In genomic region chr1:150813028-150813707, GRCh38 we compare ENCODE assay signal across 8 cellular contexts. TPM values are rescaled to one million over a fixed set of nuclear protein-coding genes. Genes with fewer than 3 reads are reported as not detected.
A peak's percentile ranks its signal among the peaks of the same experiment; 100 is the strongest.
DNase-seq lines count a peak whose midpoint lies in the region; ATAC-seq and TF ChIP-seq lines count a peak whose summit lies in the region.

No MANE protein-coding gene starts in this region.

- no peak overlapping the region for H4K8ac ChIP-seq in H9 (replicated peaks; ENCODE audit: insufficient read length, low read depth, low read length)

- peaks cover 4 to 6% of the 10 kb centered on the region in 2 experiments for H3K4me1 Mint-ChIP-seq in H9

- no peak overlapping the region for H2AFZ ChIP-seq in H9 (ENCODE audit: low read length)

- H4K20me1 ChIP-seq in H9 (ENCODE audit: control insufficient read depth, insufficient read depth, insufficient read length): no peaks in the 10 kb centered on the region

- H3K79me2 ChIP-seq in H9 (ENCODE audit: insufficient read depth, low read length): no peaks in the 10 kb centered on the region

- H3K27ac Mint-ChIP-seq in H9: no peak overlapping the region

- H3K79me1 ChIP-seq in H9 (ENCODE audit: insufficient read depth, low read depth, low read length, poor library complexity, severe bottlenecking): no peaks in the 10 kb centered on the region

- H3K4ac ChIP-seq in H9 (ENCODE audit: low read depth, low read length): no peak overlapping the region

- ATAC-seq in left lobe of liver (peak; percentile 93), GM21717 (IDR thresholded peaks at IDR 0.05; ENCODE audit: unreplicated experiment) (no peak)

- H3K4me3 ChIP-seq in breast epithelium (no peak overlapping the region), transverse colon (no peak overlapping the region), coronary artery (no peak overlapping the region)

- H3K27me3 Mint-ChIP-seq in H9 (ENCODE audit: low read depth): no peaks in the 10 kb centered on the region

- intact Hi-C loops in breast epithelium (cut with DNase I; ENCODE audit: low total_unique reads) (no loop called here), transverse colon (cut with DNase I; ENCODE audit: low total_unique reads) (no loop called here)

- H3K23me2 ChIP-seq in H9 (ENCODE audit: insufficient read length, low read depth, low read length, poor library complexity, severe bottlenecking): no peaks in the 10 kb centered on the region

- H3K4me2 ChIP-seq in H9 (ENCODE audit: insufficient read depth, insufficient read length, low read length): no peak overlapping the region

- DNase-seq in COR-L47 (lab: John Stamatoyannopoulos, UW): peak; percentile 20
- peak; percentile 58 for DNase-seq in H9
- peak; percentile 72 for DNase-seq in NCI-H82 (lab: John Stamatoyannopoulos, UW)
- peak; percentile 52 to 73 for DNase-seq in breast epithelium (ENCODE audit: low spot score in 2 of 2)
- DNase-seq in left lobe of liver (ENCODE audit: low spot score): peak; percentile 56
- peak; percentile 80 for DNase-seq in transverse colon
- DNase-seq in coronary artery (ENCODE audit: low spot score): no peak

- H4K5ac ChIP-seq in H9 (ENCODE audit: insufficient read length, low read depth, low read length): no peak overlapping the region

- H3K9me3 ChIP-seq in H9 (ENCODE audit: control insufficient read depth, low read depth, low read length) (no peaks in the 10 kb centered on the region), breast epithelium (no peaks in the 10 kb centered on the region), transverse colon (no peaks in the 10 kb centered on the region)

- no peak overlapping the region for H3T11ph ChIP-seq in H9 (ENCODE audit: low read length)

- H3K18ac ChIP-seq in H9 (ENCODE audit: insufficient read length, low read depth, low read length): no peak overlapping the region

- no peak overlapping the region for H3K56ac ChIP-seq in H9 (ENCODE audit: insufficient read length, low read depth, low read length)

- no CpG with 5 or more reads among the region's 5 CpGs for WGBS in H9 (ENCODE audit: extremely low coverage, insufficient read length, low lambda C conversion rate)
- WGBS in transverse colon (ENCODE audit: low coverage in 1 of 2), 2 donors: 45 to 65% methylated on average over 4 to 5 of the region's 5 CpGs

- no peak overlapping the region for H2BK20ac ChIP-seq in H9 (ENCODE audit: low read depth, low read length, poor library complexity, severe bottlenecking)

- H2BK12ac ChIP-seq in H9 (ENCODE audit: insufficient read length, low read depth, low read length): no peak overlapping the region

- no peak overlapping the region for H2BK5ac ChIP-seq in H9 (ENCODE audit: insufficient read length, low read length)

- H3K36me3 ChIP-seq in breast epithelium (no peaks in the 10 kb centered on the region), transverse colon (peaks cover 0 to 65% (median 28%) of the 10 kb centered on the region in 4 donors)

- in situ Hi-C loops in transverse colon (cut with MboI; ENCODE audit: low pct_ligation_motif_present in 1 of 4, low pct_unique_long_range_greater_than_20kb in 1 of 4, low sequenced_read_pairs in 3 of 4): loop anchor here in 1 of 4 donors (25.0 kb wide), 1 partner anchor 176 kb away; the partner anchor contains the start of gene ENSA

- H3K36me3 Mint-ChIP-seq in H9 (ENCODE audit: insufficient read depth in 1 of 3, low read depth in 3 of 3): peaks cover 16 to 28% (median 28%) of the 10 kb centered on the region in 3 experiments; a peak in 6 of 7 replicates

- H3K4me3 Mint-ChIP-seq in H9: no peak overlapping the region

- H3K27me3 ChIP-seq in H9 (ENCODE audit: insufficient read depth, low read length) (no peaks in the 10 kb centered on the region), breast epithelium (no peaks in the 10 kb centered on the region), transverse colon (no peaks in the 10 kb centered on the region)

- no peak overlapping the region for H3K14ac ChIP-seq in H9 (ENCODE audit: insufficient read depth, low read length)

- H2BK15ac ChIP-seq in H9 (ENCODE audit: low read depth, low read length): no peak overlapping the region

- H3K4me1 ChIP-seq in H9 (ENCODE audit: insufficient read depth, low read length): peaks cover 1% of the 10 kb centered on the region; the same call in 1 of the 2 replicates
- no peaks in the 10 kb centered on the region for H3K4me1 ChIP-seq in breast epithelium
- H3K4me1 ChIP-seq in transverse colon: peaks cover 0 to 34% (median 9%) of the 10 kb centered on the region in 4 donors

- no peak overlapping the region for H3K23ac ChIP-seq in H9 (ENCODE audit: insufficient read length, low read depth, low read length)

- no peak overlapping the region for H2BK120ac ChIP-seq in H9 (ENCODE audit: low read depth, low read length, poor library complexity, severe bottlenecking)

- H3K27ac ChIP-seq in H9 (ENCODE audit: insufficient read length, low read depth, low read length) (no peak overlapping the region), breast epithelium (peak overlapping the region; percentile 16 to 34), transverse colon (no peak overlapping the region), coronary artery (no peak overlapping the region)

- no peak overlapping the region for H2AK5ac ChIP-seq in H9 (ENCODE audit: insufficient read length, low read length)

- no peak for TF ChIP-seq EP300 in transverse colon (IDR thresholded peaks at IDR 0.05; ENCODE audit: low read depth)

- TF ChIP-seq CTCF in H9 (conservative IDR thresholded peaks at IDR 0.05) (peak; percentile 81), breast epithelium (IDR thresholded peaks at IDR 0.05) (peak in 2 of 3 donors; percentile 68 to 84), transverse colon (IDR thresholded peaks at IDR 0.05) (peak; percentile 53 to 87 (median 77)), coronary artery (IDR thresholded peaks at IDR 0.05) (no peak)

- no peaks in the 10 kb centered on the region for H3K9me3 Mint-ChIP-seq in H9

- H3K9ac ChIP-seq in H9 (ENCODE audit: extremely low read depth, insufficient read length, low read length): no peak overlapping the region

- TF ChIP-seq POLR2A in breast epithelium (IDR thresholded peaks at IDR 0.05) (no peak), transverse colon (IDR thresholded peaks at IDR 0.05) (no peak)

- H4K91ac ChIP-seq in H9 (ENCODE audit: insufficient read length, low read depth, low read length): no peak overlapping the region

RNA-seq across cellular contexts. Expression of gene CTSK, which starts 5.1 kb away (rescaled TPM):
- total RNA-seq in H9 (2021) (4.2 and 4.3 TPM in 2 replicates), breast epithelium (100 to 1,000 TPM; 111 to 590 (median 204) TPM), left lobe of liver (2.4 TPM), transverse colon (10 to 100 TPM; 13.3 to 53.2 (median 35.8) TPM)

RNA-seq across cellular contexts. Expression of gene CTSS, which starts 47.6 kb away (rescaled TPM):
- total RNA-seq in H9 (2021): not detected in 2 replicates
- 100 to 1,000 TPM in 2 of 3 donors, 10 to 100 TPM in 1; 36.1 to 218 (median 153) TPM for total RNA-seq in breast epithelium
- total RNA-seq in left lobe of liver: 25.1 TPM
- total RNA-seq in transverse colon: 100 to 1,000 TPM; 235 to 454 (median 330) TPM

Comparison
In these comparisons a context has a peak if more than half of its experiments do, and no peak if none do; other contexts are left out.
1. H3K27ac ChIP-seq: peak in breast epithelium (2 of 2); none in H9 (single experiment), transverse colon (0 of 4) and coronary artery (0 of 2).
2. RNA of gene CTSS, which starts 47.6 kb away (total RNA-seq): 235 to 454 TPM in transverse colon, 36.1 to 218 TPM in breast epithelium and 25.1 TPM in left lobe of liver (single experiment); not detected in H9; every median in the first group is over 10 times any median in the second.